Comparison of ENCODE assay signal across 29 cellular contexts in genomic region chr3:179460260-179460659, GRCh38.
"Had no signal": no experiment of that assay in that cellular context is flagged by ENCODE, and none has a peak within 500 bp of the region (broad histone marks: within the 10 kb centered on the region; RNA-seq: fewer than 3 reads in every experiment).

No MANE protein-coding gene starts in this region.

- H3K9me3 Mint-ChIP-seq: activated CD4-positive, alpha-beta memory T cell treated with anti-CD3 and anti-CD28 coated beads for 36 hours; activated naive CD4-positive, alpha-beta T cell treated with anti-CD3 and anti-CD28 coated beads for 36 hours; activated naive CD4-positive, alpha-beta T cell treated with anti-CD3 and anti-CD28 coated beads, Interleukin-2, amount 50 U/mL, for 24 hours; activated naive CD8-positive, alpha-beta T cell treated with anti-CD3 and anti-CD28 coated beads for 36 hours; activated naive CD8-positive, alpha-beta T cell treated with anti-CD3 and anti-CD28 coated beads, Interleukin-2, amount 50 U/mL, for 24 hours; activated T-helper 1 cell treated with anti-CD3 and anti-CD28 coated beads, Interleukin-12 subunit alpha, Interleukin-12 subunit beta, Interleukin-2, Interleukin-4 antibody, amounts not matched to agents 30 ng/mL and 10 ng/mL and 1 ng/mL, durations not matched to agents 14 hours and 24 hours and 36 hours; activated T-helper 2 cell treated with anti-CD3 and anti-CD28 coated beads, Interferon-gamma antibody, Interleukin-2, Interleukin-4, amounts not matched to agents 10 μg/mL and 5 μg/mL and 100 μg/mL, durations not matched to agents 14 hours and 24 hours and 36 hours; endodermal cell had no signal

- DNase-seq: activated CD4-positive, alpha-beta memory T cell treated with anti-CD3 and anti-CD28 coated beads for 36 hours; activated CD4-positive, alpha-beta T cell treated with anti-CD3 and anti-CD28 coated beads for 36 hours; activated CD4-positive, CD25-positive, alpha-beta regulatory T cell; activated CD4-positive, CD25-positive, alpha-beta regulatory T cell treated with anti-CD3 and anti-CD28 coated beads, Interleukin-2, amount 50 U/mL, for 72 hours; activated CD8-positive, alpha-beta memory T cell treated with anti-CD3 and anti-CD28 coated beads, Interleukin-2, amount 10 ng/mL, durations not matched to agents 7 days and 5 days; activated CD8-positive, alpha-beta memory T cell treated with anti-CD3 and anti-CD28 coated beads, Interleukin-2, amount 50 U/mL, for 4 hours; activated CD8-positive, alpha-beta T cell treated with anti-CD3 and anti-CD28 coated beads, Interleukin-2, amount 10 ng/mL, durations not matched to agents 7 days and 5 days; activated effector memory CD4-positive, alpha-beta T cell treated with anti-CD3 and anti-CD28 coated beads, Interleukin-2, amount 50 U/mL, for 16 hours; activated naive CD4-positive, alpha-beta T cell treated with anti-CD3 and anti-CD28 coated beads for 36 hours; activated naive CD8-positive, alpha-beta T cell treated with anti-CD3 and anti-CD28 coated beads for 36 hours; activated naive CD8-positive, alpha-beta T cell treated with anti-CD3 and anti-CD28 coated beads, Interleukin-2, amount 50 U/mL, for 24 hours; activated T-cell treated with anti-CD3 and anti-CD28 coated beads, Interleukin-2, amount 50 U/mL, for 1 hour; activated T-cell treated with anti-CD3 and anti-CD28 coated beads, Interleukin-2, amount 50 U/mL, for 48 hours; adrenal gland; amygdala; aorta; body of pancreas; caudate nucleus; cerebellar nuclear complex; colonic mucosa; dorsolateral prefrontal cortex; effector memory CD4-positive, alpha-beta T cell; endodermal cell; foreskin fibroblast; head of caudate nucleus had no signal

- H3K4me3 Mint-ChIP-seq: activated CD4-positive, alpha-beta memory T cell treated with anti-CD3 and anti-CD28 coated beads for 36 hours; activated CD4-positive, alpha-beta T cell treated with anti-CD3 and anti-CD28 coated beads for 36 hours; activated CD4-positive, alpha-beta T cell treated with anti-CD3 and anti-CD28 coated beads, Interleukin-2, amount 10 ng/mL, durations not matched to agents 24 days and 14 days; activated CD8-positive, alpha-beta memory T cell treated with anti-CD3 and anti-CD28 coated beads, Interleukin-2, amount 10 ng/mL, durations not matched to agents 7 days and 5 days; activated CD8-positive, alpha-beta T cell treated with anti-CD3 and anti-CD28 coated beads, Interleukin-2, amount 10 ng/mL, durations not matched to agents 7 days and 5 days; activated naive CD4-positive, alpha-beta T cell treated with anti-CD3 and anti-CD28 coated beads for 36 hours; activated naive CD4-positive, alpha-beta T cell treated with anti-CD3 and anti-CD28 coated beads, Interleukin-2, amount 50 U/mL, for 24 hours; activated naive CD8-positive, alpha-beta T cell treated with anti-CD3 and anti-CD28 coated beads for 36 hours; activated naive CD8-positive, alpha-beta T cell treated with anti-CD3 and anti-CD28 coated beads, Interleukin-2, amount 50 U/mL, for 24 hours; activated T-helper 1 cell treated with anti-CD3 and anti-CD28 coated beads, Interleukin-12 subunit alpha, Interleukin-12 subunit beta, Interleukin-2, Interleukin-4 antibody, amounts not matched to agents 30 ng/mL and 10 ng/mL and 1 ng/mL, durations not matched to agents 14 hours and 24 hours and 36 hours; endodermal cell had no signal

- H3K36me3 Mint-ChIP-seq: activated CD4-positive, alpha-beta memory T cell treated with anti-CD3 and anti-CD28 coated beads for 36 hours; activated naive CD4-positive, alpha-beta T cell treated with anti-CD3 and anti-CD28 coated beads, Interleukin-2, amount 50 U/mL, for 24 hours had no signal

- H3K27ac Mint-ChIP-seq: activated CD4-positive, alpha-beta memory T cell treated with anti-CD3 and anti-CD28 coated beads for 36 hours; activated CD4-positive, alpha-beta T cell treated with anti-CD3 and anti-CD28 coated beads for 36 hours; activated CD4-positive, alpha-beta T cell treated with anti-CD3 and anti-CD28 coated beads, Interleukin-2, amount 10 ng/mL, durations not matched to agents 24 days and 14 days; activated CD8-positive, alpha-beta memory T cell treated with anti-CD3 and anti-CD28 coated beads, Interleukin-2, amount 10 ng/mL, durations not matched to agents 7 days and 5 days; activated CD8-positive, alpha-beta T cell treated with anti-CD3 and anti-CD28 coated beads, Interleukin-2, amount 10 ng/mL, durations not matched to agents 7 days and 5 days; activated naive CD4-positive, alpha-beta T cell treated with anti-CD3 and anti-CD28 coated beads for 36 hours; activated naive CD4-positive, alpha-beta T cell treated with anti-CD3 and anti-CD28 coated beads, Interleukin-2, amount 50 U/mL, for 24 hours; activated naive CD8-positive, alpha-beta T cell treated with anti-CD3 and anti-CD28 coated beads for 36 hours; activated naive CD8-positive, alpha-beta T cell treated with anti-CD3 and anti-CD28 coated beads, Interleukin-2, amount 50 U/mL, for 24 hours; activated T-helper 1 cell treated with anti-CD3 and anti-CD28 coated beads, Interleukin-12 subunit alpha, Interleukin-12 subunit beta, Interleukin-2, Interleukin-4 antibody, amounts not matched to agents 30 ng/mL and 10 ng/mL and 1 ng/mL, durations not matched to agents 14 hours and 24 hours and 36 hours; activated T-helper 2 cell treated with anti-CD3 and anti-CD28 coated beads, Interferon-gamma antibody, Interleukin-2, Interleukin-4, amounts not matched to agents 10 μg/mL and 5 μg/mL and 100 μg/mL, durations not matched to agents 14 hours and 24 hours and 36 hours; endodermal cell had no signal
